ENCODE assay signal across 24 cellular contexts in genomic region chr11:119687220-119688046, GRCh38. TPM values are rescaled to one million over a fixed set of nuclear protein-coding genes. Genes with fewer than 3 reads are reported as not detected.
DNase-seq lines count a peak whose midpoint lies in the region; ATAC-seq and TF ChIP-seq lines count a peak whose summit lies in the region.
"Had no signal": no experiment of that assay in that cellular context is flagged by ENCODE, and none has a peak within 500 bp of the region (broad histone marks: within the 10 kb centered on the region; RNA-seq: fewer than 3 reads in every experiment).

No MANE protein-coding gene starts in this region.

- H3K36me3 Mint-ChIP-seq in neural crest cell (ENCODE audit: low read depth): no peaks in the 10 kb centered on the region
- H3K36me3 Mint-ChIP-seq: activated naive CD4-positive, alpha-beta T cell treated with anti-CD3 and anti-CD28 coated beads, Interleukin-2, amount 50 U/mL, for 72 hours had no signal

- H3K27ac Mint-ChIP-seq in neural crest cell (ENCODE audit: unreplicated experiment): peak overlapping the region; percentile 21
- H3K27ac Mint-ChIP-seq: activated naive CD4-positive, alpha-beta T cell treated with anti-CD3 and anti-CD28 coated beads, Interleukin-2, amount 50 U/mL, for 72 hours; activated T-helper 17 cell treated with anti-CD3 and anti-CD28 coated beads, Interleukin-2, amount 50 U/mL, for 72 hours had no signal

- WGBS in mammary epithelial cell (ENCODE audit: low coverage, missing lambda C conversion rate): 13% methylated on average over 8 of the region's 17 CpGs
- WGBS in urinary bladder: 60% methylated on average over 17 of the region's 17 CpGs

- H3K4me1 Mint-ChIP-seq in neural crest cell: peaks cover 49% of the 10 kb centered on the region

- peaks cover 96% of the 10 kb centered on the region for H3K4me1 ChIP-seq in mammary epithelial cell (ENCODE audit: insufficient read depth, low read length)
- H3K4me1 ChIP-seq in urinary bladder (ENCODE audit: insufficient read depth): no peaks in the 10 kb centered on the region
- H3K4me1 ChIP-seq: ascending aorta, HAP-1, parathyroid adenoma, sigmoid colon had no signal

- H3K27ac ChIP-seq in mammary epithelial cell (ENCODE audit: insufficient read depth, low read depth, low read length): peak overlapping the region; percentile 39
- peak overlapping the region; percentile 81 for H3K27ac ChIP-seq in urinary bladder (ENCODE audit: low read depth)
- H3K27ac ChIP-seq: ascending aorta, esophagus muscularis mucosa, parathyroid adenoma, PC-9, sigmoid colon, SJCRH30, tibial artery, VCaP had no signal

- peaks cover 93% of the 10 kb centered on the region for H3K79me2 ChIP-seq in mammary epithelial cell (ENCODE audit: insufficient read depth, low read length)
- H3K79me2 ChIP-seq: parathyroid adenoma had no signal

- H4K20me1 ChIP-seq in mammary epithelial cell (ENCODE audit: insufficient read depth, low read length): no peaks in the 10 kb centered on the region

- no peak overlapping the region for H3K4me3 Mint-ChIP-seq in neural crest cell
- H3K4me3 Mint-ChIP-seq: activated T-helper 17 cell treated with anti-CD3 and anti-CD28 coated beads, Interleukin-2, amount 50 U/mL, for 72 hours had no signal

- no TSS peak for BruUV-seq in mammary epithelial cell (replicated peaks; lab: Mats Ljungman, UMichigan)

- no peaks in the 10 kb centered on the region for H3K27me3 Mint-ChIP-seq in neural crest cell (ENCODE audit: low read depth)
- H3K27me3 Mint-ChIP-seq: activated T-helper 17 cell treated with anti-CD3 and anti-CD28 coated beads, Interleukin-2, amount 50 U/mL, for 72 hours had no signal

- no peak overlapping the region for H3K4me3 ChIP-seq in mammary epithelial cell (replicated peaks in 1 of 3; ENCODE audit: insufficient read depth in 1 of 3, low read depth in 2 of 3, low read length in 3 of 3)
- no peak overlapping the region for H3K4me3 ChIP-seq in urinary bladder (ENCODE audit: low read depth, low read length)
- H3K4me3 ChIP-seq: ascending aorta, esophagus muscularis mucosa, HAP-1, PC-9, sigmoid colon, SJCRH30, tibial artery had no signal

- H3K9me3 Mint-ChIP-seq in neural crest cell: no peaks in the 10 kb centered on the region
- H3K9me3 Mint-ChIP-seq: activated naive CD4-positive, alpha-beta T cell treated with anti-CD3 and anti-CD28 coated beads, Interleukin-2, amount 50 U/mL, for 72 hours; activated T-helper 17 cell treated with anti-CD3 and anti-CD28 coated beads, Interleukin-2, amount 50 U/mL, for 72 hours had no signal

- no peak for TF ChIP-seq CTCF in mammary epithelial cell (conservative IDR thresholded peaks at IDR 0.05 in 1 of 2, IDR thresholded peaks at IDR 0.05 in 1 of 2; ENCODE audit: extremely low read depth in 1 of 2, insufficient read depth in 1 of 2, low read depth in 1 of 2, low read length in 2 of 2)
- TF ChIP-seq CTCF in neural crest cell (conservative IDR thresholded peaks at IDR 0.05): no peak

- peak overlapping the region; percentile 37 for H3K4me2 ChIP-seq in mammary epithelial cell (ENCODE audit: insufficient read depth, low read depth, low read length)
- H3K4me2 ChIP-seq: PC-9 had no signal

- no peaks in the 10 kb centered on the region for H3K9me3 ChIP-seq in mammary epithelial cell (replicated peaks; ENCODE audit: insufficient read depth, low read length)
- H3K9me3 ChIP-seq: ascending aorta, esophagus muscularis mucosa, HAP-1, sigmoid colon, SJCRH30, tibial artery had no signal

- DNase-seq in Right ventricle myocardium inferior (ENCODE audit: missing footprints) (peak; percentile 65), cardiac septum (ENCODE audit: low spot score) (no peak), mammary epithelial cell (no peak), neural crest cell (ENCODE audit: low read depth, low spot score) (no peak), UCSD-AML1 (lab: John Stamatoyannopoulos, UW; ENCODE audit: unreplicated experiment) (no peak)
- DNase-seq in stimulated activated CD4-positive, alpha-beta T cell treated with anti-CD3 and anti-CD28 coated beads, Interleukin-4, amount 100 ng/mL, for 1 hour: no peak
- no peak for DNase-seq in effector CD8-positive, alpha-beta T cell (lab: John Stamatoyannopoulos, UW)
- DNase-seq: cerebellar nuclear complex, DMS79, NCI-H1930, NCI-H226, NCI-H774, PC-9, sigmoid colon, SJCRH30, tibial artery had no signal

- dilution Hi-C loops in mammary epithelial cell (cut with HindIII; ENCODE audit: low sequenced_read_pairs): no loop called here

- H2AFZ ChIP-seq in mammary epithelial cell (ENCODE audit: low read depth, low read length): no peak overlapping the region
- H2AFZ ChIP-seq: parathyroid adenoma, PC-9 had no signal

- in situ Hi-C loops in mammary epithelial cell (cut with MboI; ENCODE audit: low sequenced_read_pairs in 2 of 2): no loop called here

- CTCF ChIA-PET in mammary epithelial cell (lab: Charles Lee; ENCODE audit: low non-redundant PET): no interaction called here

- no peaks in the 10 kb centered on the region for H3K27me3 ChIP-seq in mammary epithelial cell (ENCODE audit: insufficient read depth, low read length)
- H3K27me3 ChIP-seq: ascending aorta, esophagus muscularis mucosa, sigmoid colon, SJCRH30, tibial artery had no signal

- H3K36me3 ChIP-seq in mammary epithelial cell (ENCODE audit: insufficient read depth, low read length) (no peaks in the 10 kb centered on the region), urinary bladder (ENCODE audit: insufficient read depth) (no peaks in the 10 kb centered on the region)
- H3K36me3 ChIP-seq: ascending aorta, esophagus muscularis mucosa, HAP-1, sigmoid colon, SJCRH30, tibial artery had no signal

- H3K9ac ChIP-seq in mammary epithelial cell (ENCODE audit: insufficient read depth, low read length): peak overlapping the region; percentile 18
- H3K9ac ChIP-seq: parathyroid adenoma had no signal

- ATAC-seq in Right ventricle myocardium inferior: no peak
- ATAC-seq: activated naive CD4-positive, alpha-beta T cell treated with anti-CD3 and anti-CD28 coated beads, Interleukin-2, amount 50 U/mL, for 72 hours; activated T-helper 17 cell treated with anti-CD3 and anti-CD28 coated beads, Interleukin-2, amount 50 U/mL, for 72 hours had no signal

- intact Hi-C loops in Right ventricle myocardium inferior (cut with DNase I): no loop called here
- intact Hi-C loops in cardiac septum (cut with DNase I): no loop called here
- intact Hi-C loops in mammary epithelial cell (cut with micrococcal nuclease): no loop called here

RNA-seq across cellular contexts. Expression of gene NECTIN1, which starts 41.6 kb away (rescaled TPM):
- 20.0 TPM for total RNA-seq in Right ventricle myocardium inferior
- total RNA-seq in cardiac septum: 10.4 TPM
- total RNA-seq in mammary epithelial cell: 100 to 1,000 TPM in 1 of 2 donors, 10 to 100 TPM in 1; 60.8 to 162 TPM
- polyA plus RNA-seq in mammary epithelial cell: 103 TPM
- 278 TPM for polyA minus RNA-seq in mammary epithelial cell
- 44.6 and 49.2 TPM in 2 replicates for total RNA-seq in neural crest cell
- 18.1 TPM for total RNA-seq in urinary bladder
- 17.6 TPM for polyA plus RNA-seq in urinary bladder
